ENCODE assay signal across 1 cellular context in genomic region chr17:77613181-77613580, GRCh38.
TF ChIP-seq lines count a peak whose summit lies in the region.

No MANE protein-coding gene starts in this region.

TF ChIP-seq in A549, 52 proteins besides CTCF, POLR2A, EP300 and RAD21:
- TF ChIP-seq USF2 (IDR thresholded peaks at IDR 0.05) (no peak), SREBF2 (IDR thresholded peaks at IDR 0.05) (no peak), SMC3 (IDR thresholded peaks at IDR 0.05) (no peak), RARB (CRISPR knock-in tag; IDR thresholded peaks at IDR 0.05) (no peak), E2F6 (IDR thresholded peaks at IDR 0.05; ENCODE audit: borderline replicate concordance, low read depth) (no peak), BCL3 (IDR thresholded peaks at IDR 0.05) (no peak), FOSB (CRISPR knock-in tag; IDR thresholded peaks at IDR 0.05) (no peak), CEBPB (IDR thresholded peaks at IDR 0.05) (no peak), MYC (IDR thresholded peaks at IDR 0.05; ENCODE audit: borderline replicate concordance, low read length) (no peak), GATA3 (IDR thresholded peaks at IDR 0.05; ENCODE audit: borderline replicate concordance) (no peak), RNF2 (IDR thresholded peaks at IDR 0.05; ENCODE audit: borderline replicate concordance, low read depth) (no peak), CBX8 (IDR thresholded peaks at IDR 0.05) (no peak), EHMT2 (IDR thresholded peaks at IDR 0.05; ENCODE audit: low read depth) (no peak), POLR2AphosphoS2 (conservative IDR thresholded peaks at IDR 0.05; ENCODE audit: low read length) (no peak)
